Comparison of ENCODE assay signal across 13 cellular contexts in genomic region chr10:44723654-44724053, GRCh38.
A peak's percentile ranks its signal among the peaks of the same experiment; 100 is the strongest.
DNase-seq lines count a peak whose midpoint lies in the region; TF ChIP-seq lines count a peak whose summit lies in the region.
"Had no signal": no experiment of that assay in that cellular context is flagged by ENCODE, and none has a peak within 500 bp of the region (broad histone marks: within the 10 kb centered on the region; RNA-seq: fewer than 3 reads in every experiment).

No MANE protein-coding gene starts in this region.

- H3K4me3 ChIP-seq in brain microvascular endothelial cell (ENCODE audit: low read depth, low read length) (no peak overlapping the region), tibial artery (no peak overlapping the region), H7 (ENCODE audit: insufficient read depth, low read depth, low read length) (no peak overlapping the region)
- H3K4me3 ChIP-seq: cardiac muscle cell, mucosa of descending colon had no signal

- H3K27ac ChIP-seq in brain microvascular endothelial cell = peak overlapping the region; percentile 76
- H3K27ac ChIP-seq in tibial artery = no peak overlapping the region
- H3K27ac ChIP-seq: cardiac muscle cell had no signal

- H3K36me3 ChIP-seq in brain microvascular endothelial cell (replicated peaks) (no peaks in the 10 kb centered on the region), tibial artery (no peaks in the 10 kb centered on the region), H7 (replicated peaks; ENCODE audit: control insufficient read depth, insufficient read depth, low read length) (no peaks in the 10 kb centered on the region)
- H3K36me3 ChIP-seq: cardiac muscle cell had no signal

- in situ Hi-C loops in brain microvascular endothelial cell (cut with HindIII; ENCODE audit: low pct_ligation_motif_present, low sequenced_read_pairs) = no loop called here

- DNase-seq in HCEC 1CT (peak; percentile 5), brain microvascular endothelial cell (peak; percentile 77), iris pigment epithelial cell (ENCODE audit: low read depth) (peak; percentile 75), tibial artery (peak; percentile 36 to 76), NAMALWA (ENCODE audit: low spot score) (no peak), H7 (no peak), NCI-H1092 (lab: John Stamatoyannopoulos, UW) (no peak)
- DNase-seq: activated T-cell treated with anti-CD3 and anti-CD28 coated beads, Interleukin-2, amount 50 U/mL, for 48 hours; DMS153; H9; mucosa of descending colon; NCI-H1417 treated with DMSO at 0.1 percent for 48 hours had no signal

- peaks cover 0 to 31% (median 20%) of the 10 kb centered on the region in 4 donors for H3K4me1 ChIP-seq in tibial artery

- intact Hi-C loops in tibial artery (cut with DNase I; ENCODE audit: low total_unique reads) = no loop called here

- no peak for TF ChIP-seq CTCF in brain microvascular endothelial cell (IDR thresholded peaks at IDR 0.05; ENCODE audit: low read depth, low read length, missing control alignments)
- no peak for TF ChIP-seq CTCF in tibial artery (IDR thresholded peaks at IDR 0.05)

- no peaks in the 10 kb centered on the region for H3K9me3 ChIP-seq in tibial artery
- H3K9me3 ChIP-seq: mucosa of descending colon had no signal

- H3K27me3 ChIP-seq in brain microvascular endothelial cell (replicated peaks) (no peaks in the 10 kb centered on the region), tibial artery (no peaks in the 10 kb centered on the region), H7 (ENCODE audit: control insufficient read depth, insufficient read depth, low read length) (no peaks in the 10 kb centered on the region)
- H3K27me3 ChIP-seq: cardiac muscle cell had no signal

Comparison
In these comparisons a context has a peak if more than half of its experiments do, and no peak if none do; other contexts are left out.
1. DNase-seq: peak in HCEC 1CT (single experiment), brain microvascular endothelial cell (single experiment), iris pigment epithelial cell (single experiment) and tibial artery (2 of 2); none in NAMALWA (single experiment), H7 (single experiment) and NCI-H1092 (single experiment).